In the genomic region with DNA sequence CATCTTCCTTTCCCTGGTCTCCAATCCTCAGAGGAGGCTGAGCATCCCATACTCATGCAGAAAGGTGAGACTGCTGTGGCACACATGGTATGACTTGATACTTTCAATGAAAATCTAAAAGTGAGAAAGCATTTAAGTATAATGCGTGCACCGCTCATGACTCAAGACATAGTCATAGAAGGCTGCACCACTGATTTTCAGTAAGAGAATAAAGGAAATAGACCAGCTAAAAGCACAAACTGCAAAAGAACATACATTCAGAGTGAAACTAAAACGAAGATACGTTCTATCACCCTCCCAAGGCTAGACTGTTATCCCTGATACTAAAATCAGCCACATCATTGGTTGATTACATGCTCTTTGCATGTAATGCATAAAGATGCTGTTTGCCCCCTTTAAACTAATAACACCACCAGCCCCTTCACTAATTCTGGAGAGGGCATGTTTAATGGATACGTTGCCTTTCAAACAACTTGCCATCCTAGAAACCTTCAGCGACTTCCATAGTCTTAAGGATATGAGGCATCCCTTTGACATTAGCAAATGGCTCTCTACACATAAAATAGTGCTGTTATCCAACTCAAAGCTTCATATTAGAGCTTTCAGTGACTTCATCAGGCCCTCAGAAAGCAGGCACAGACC, we compare ENCODE assay signal across 15 cellular contexts. TPM values are rescaled to one million over a fixed set of nuclear protein-coding genes. Genes with fewer than 3 reads are reported as not detected.
A peak's percentile ranks its signal among the peaks of the same experiment; 100 is the strongest.
DNase-seq lines count a peak whose midpoint lies in the region; ATAC-seq and TF ChIP-seq lines count a peak whose summit lies in the region.
"Had no signal": no experiment of that assay in that cellular context is flagged by ENCODE, and none has a peak within 500 bp of the region (broad histone marks: within the 10 kb centered on the region; RNA-seq: fewer than 3 reads in every experiment).

No MANE protein-coding gene starts in this region.

- no peak overlapping the region for H3K27ac Mint-ChIP-seq in activated T-cell treated with anti-CD3 and anti-CD28 coated beads, Interleukin-2, amount 50 U/mL, for 72 hours
- H3K27ac Mint-ChIP-seq in stimulated activated naive CD8-positive, alpha-beta T cell treated with anti-CD3 and anti-CD28 coated beads, Interleukin-15, amount 100 ng/mL, for 72 hours: no peak overlapping the region
- H3K27ac Mint-ChIP-seq in naive thymus-derived CD8-positive, alpha-beta T cell: no peak overlapping the region

- H3K36me3 ChIP-seq in RWPE2 (ENCODE audit: low read depth) (no peaks in the 10 kb centered on the region), iPS-20b (ENCODE audit: insufficient read depth, low read depth, low read length) (no peaks in the 10 kb centered on the region), vagina (no peaks in the 10 kb centered on the region)
- H3K36me3 ChIP-seq: heart right ventricle had no signal

- no peaks in the 10 kb centered on the region for H3K9me3 ChIP-seq in RWPE2 (ENCODE audit: severe bottlenecking)
- no peaks in the 10 kb centered on the region for H3K9me3 ChIP-seq in iPS-20b (ENCODE audit: insufficient read depth, low read depth, low read length)
- no peaks in the 10 kb centered on the region for H3K9me3 ChIP-seq in vagina

- H3K4me1 ChIP-seq in RWPE2 (ENCODE audit: insufficient read depth, poor library complexity, severe bottlenecking) (no peaks in the 10 kb centered on the region), iPS-20b (ENCODE audit: insufficient read depth, low read length) (peaks cover 16% of the 10 kb centered on the region; the same call in 1 of the 2 replicates), vagina (peaks cover 16% of the 10 kb centered on the region)

- H3K4me3 Mint-ChIP-seq in activated T-cell treated with anti-CD3 and anti-CD28 coated beads, Interleukin-2, amount 50 U/mL, for 72 hours: peak overlapping the region in 1 of 2 donors; percentile 47
- no peak overlapping the region for H3K4me3 Mint-ChIP-seq in stimulated activated naive CD8-positive, alpha-beta T cell treated with anti-CD3 and anti-CD28 coated beads, Interleukin-15, amount 100 ng/mL, for 72 hours
- H3K4me3 Mint-ChIP-seq in naive thymus-derived CD8-positive, alpha-beta T cell: peak overlapping the region in 4 of 10 donors; percentile 26 to 57 (median 39)

- no peaks in the 10 kb centered on the region for H3K9me3 Mint-ChIP-seq in activated T-cell treated with anti-CD3 and anti-CD28 coated beads, Interleukin-2, amount 50 U/mL, for 72 hours
- H3K9me3 Mint-ChIP-seq in stimulated activated naive CD8-positive, alpha-beta T cell treated with anti-CD3 and anti-CD28 coated beads, Interleukin-15, amount 100 ng/mL, for 72 hours: no peaks in the 10 kb centered on the region
- peaks cover 0 to 6% (median 0%) of the 10 kb centered on the region in 9 donors for H3K9me3 Mint-ChIP-seq in naive thymus-derived CD8-positive, alpha-beta T cell

- H3K9ac ChIP-seq in iPS-20b (ENCODE audit: low read depth, low read length): no peak overlapping the region

- H3K27me3 ChIP-seq in RWPE2 (ENCODE audit: insufficient read depth, poor library complexity, severe bottlenecking) (no peaks in the 10 kb centered on the region), iPS-20b (ENCODE audit: insufficient read depth, low read length) (peaks cover 62% of the 10 kb centered on the region), vagina (no peaks in the 10 kb centered on the region)

- intact Hi-C loops in vagina (cut with DNase I): no loop called here

- H3K27me3 Mint-ChIP-seq in activated T-cell treated with anti-CD3 and anti-CD28 coated beads, Interleukin-2, amount 50 U/mL, for 72 hours (ENCODE audit: low read depth): peaks cover 74% of the 10 kb centered on the region
- H3K27me3 Mint-ChIP-seq in stimulated activated naive CD8-positive, alpha-beta T cell treated with anti-CD3 and anti-CD28 coated beads, Interleukin-15, amount 100 ng/mL, for 72 hours: peaks cover 58% of the 10 kb centered on the region
- H3K27me3 Mint-ChIP-seq in naive thymus-derived CD8-positive, alpha-beta T cell: peaks cover 20 to 74% (median 44%) of the 10 kb centered on the region in 5 donors

- TF ChIP-seq CTCF in RWPE2 (IDR thresholded peaks at IDR 0.05; ENCODE audit: poor library complexity, severe bottlenecking) (no peak), vagina (IDR thresholded peaks at IDR 0.05) (no peak), GM10248 (IDR thresholded peaks at IDR 0.05; ENCODE audit: control extremely low read depth, extremely low read depth, low read depth, missing control alignments) (no peak)

- H3K36me3 Mint-ChIP-seq in activated T-cell treated with anti-CD3 and anti-CD28 coated beads, Interleukin-2, amount 50 U/mL, for 72 hours (ENCODE audit: insufficient read depth in 2 of 2): peaks cover 0 to 3% of the 10 kb centered on the region in 2 donors
- H3K36me3 Mint-ChIP-seq in naive thymus-derived CD8-positive, alpha-beta T cell: peaks cover 0 to 4% (median 3%) of the 10 kb centered on the region in 3 donors

- no peak for TF ChIP-seq POLR2A in vagina (IDR thresholded peaks at IDR 0.05)

- H3K27ac ChIP-seq in RWPE2 (ENCODE audit: poor library complexity, severe bottlenecking): no peak overlapping the region
- no peak overlapping the region for H3K27ac ChIP-seq in iPS-20b (ENCODE audit: low read length)
- H3K27ac ChIP-seq in vagina: no peak overlapping the region
- H3K27ac ChIP-seq: heart right ventricle had no signal

- DNase-seq in activated T-cell treated with anti-CD3 and anti-CD28 coated beads, Interleukin-2, amount 50 U/mL, for 72 hours: peak; percentile 29 to 33
- DNase-seq in activated T-cell treated with anti-CD3 and anti-CD28 coated beads, Interleukin-2, amount 50 U/mL, for 1 hour: no peak
- DNase-seq in RWPE2 (ENCODE audit: low spot score): no peak
- no peak for DNase-seq in stimulated activated naive CD8-positive, alpha-beta T cell treated with anti-CD3 and anti-CD28 coated beads, Interleukin-15, amount 100 ng/mL, for 72 hours
- DNase-seq in vagina (ENCODE audit: extremely low spot score in 2 of 2): no peak
- DNase-seq in GM10248 (ENCODE audit: extremely low spot score): no peak
- DNase-seq in naive thymus-derived CD8-positive, alpha-beta T cell: no peak
- DNase-seq: DMS 273 treated with DMSO at 0.1 percent for 48 hours, heart right ventricle, left ventricle myocardium superior, NCI-H1048, NCI-H524 treated with DMSO at 0.1 percent for 48 hours, SIG-M5 had no signal

- POLR2A ChIA-PET in GM10248 (lab: Yijun Ruan, JAX): no interaction called here
- POLR2A ChIA-PET in naive thymus-derived CD8-positive, alpha-beta T cell (lab: Charles Lee): no interaction called here

- peak; percentile 93 to 94 for ATAC-seq in activated T-cell treated with anti-CD3 and anti-CD28 coated beads, Interleukin-2, amount 50 U/mL, for 72 hours (replicated peaks in 1 of 2)
- ATAC-seq in RWPE2 (ENCODE audit: low read depth): peak; percentile 49
- ATAC-seq in stimulated activated naive CD8-positive, alpha-beta T cell treated with anti-CD3 and anti-CD28 coated beads, Interleukin-15, amount 100 ng/mL, for 72 hours: peak; percentile 16
- no peak for ATAC-seq in naive thymus-derived CD8-positive, alpha-beta T cell
- ATAC-seq: left ventricle myocardium superior had no signal

- H3K4me1 Mint-ChIP-seq in activated T-cell treated with anti-CD3 and anti-CD28 coated beads, Interleukin-2, amount 50 U/mL, for 72 hours (ENCODE audit: low read depth): peaks cover 14% of the 10 kb centered on the region
- peaks cover 16% of the 10 kb centered on the region for H3K4me1 Mint-ChIP-seq in stimulated activated naive CD8-positive, alpha-beta T cell treated with anti-CD3 and anti-CD28 coated beads, Interleukin-15, amount 100 ng/mL, for 72 hours
- peaks cover 1 to 18% (median 14%) of the 10 kb centered on the region in 4 donors for H3K4me1 Mint-ChIP-seq in naive thymus-derived CD8-positive, alpha-beta T cell

- H3K4me3 ChIP-seq in RWPE2 (ENCODE audit: severe bottlenecking): peak overlapping the region; percentile 10
- H3K4me3 ChIP-seq in iPS-20b (ENCODE audit: low read length): peak overlapping the region; percentile 86; the same call in 1 of the 2 replicates
- H3K4me3 ChIP-seq in vagina: no peak overlapping the region

- CTCF ChIA-PET in GM10248 (lab: Yijun Ruan, JAX): no interaction called here

RNA-seq across cellular contexts. Expression of a gene that starts 2.1 kb away (rescaled TPM):
- not detected for total RNA-seq in activated T-cell treated with anti-CD3 and anti-CD28 coated beads, Interleukin-2, amount 50 U/mL, for 72 hours
- total RNA-seq in vagina: 1.5 TPM
- total RNA-seq in naive thymus-derived CD8-positive, alpha-beta T cell: under 1 TPM in 1 of 2 experiments, not detected in 1; 0.22 TPM
- not detected for polyA plus RNA-seq in naive thymus-derived CD8-positive, alpha-beta T cell
- total RNA-seq: endothelial cell of umbilical vein, left ventricle myocardium superior had no signal
- polyA plus RNA-seq: endothelial cell of umbilical vein had no signal

Comparison
In these comparisons a context has a peak if more than half of its experiments do, and no peak if none do; other contexts are left out.
1. DNase-seq: peak in activated T-cell treated with anti-CD3 and anti-CD28 coated beads, Interleukin-2, amount 50 U/mL, for 72 hours (2 of 2); none in activated T-cell treated with anti-CD3 and anti-CD28 coated beads, Interleukin-2, amount 50 U/mL, for 1 hour (single experiment), RWPE2 (single experiment), stimulated activated naive CD8-positive, alpha-beta T cell treated with anti-CD3 and anti-CD28 coated beads, Interleukin-15, amount 100 ng/mL, for 72 hours (0 of 2), vagina (0 of 2), GM10248 (single experiment) and naive thymus-derived CD8-positive, alpha-beta T cell (0 of 10).
2. ATAC-seq: peak in activated T-cell treated with anti-CD3 and anti-CD28 coated beads, Interleukin-2, amount 50 U/mL, for 72 hours (2 of 2), RWPE2 (single experiment) and stimulated activated naive CD8-positive, alpha-beta T cell treated with anti-CD3 and anti-CD28 coated beads, Interleukin-15, amount 100 ng/mL, for 72 hours (single experiment); none in naive thymus-derived CD8-positive, alpha-beta T cell (0 of 2).
3. H3K4me3 ChIP-seq: peak in RWPE2 (single experiment) and iPS-20b (single experiment); none in vagina (0 of 2).